ENCODE assay signal across 8 cellular contexts in genomic region chr11:119100960-119101349, GRCh38. TPM values are rescaled to one million over a fixed set of nuclear protein-coding genes. Genes with fewer than 3 reads are reported as not detected.
DNase-seq lines count a peak whose midpoint lies in the region; ATAC-seq, FAIRE-seq and TF ChIP-seq lines count a peak whose summit lies in the region.

No MANE protein-coding gene starts in this region.

- ATAC-seq in HG02840 (IDR thresholded peaks at IDR 0.05; ENCODE audit: low FRiP score, unreplicated experiment): no peak

- H3K27ac ChIP-seq in ACC112 (ENCODE audit: low read depth, low read length) (peak overlapping the region; percentile 95), HUES6 (ENCODE audit: low read depth, low read length) (0 out of 2 replicates have a peak overlapping the region, but pooled peaks have one; percentile 96), muscle layer of colon (ENCODE audit: low read depth, low read length) (peak overlapping the region; percentile 81)

- no peak overlapping the region for H2AFZ ChIP-seq in ACC112 (ENCODE audit: low read length, unreplicated experiment)

- H3K4me3 ChIP-seq in ACC112 (ENCODE audit: low read depth, low read length) (peak overlapping the region; percentile 92), HUES6 (ENCODE audit: low read depth, low read length) (peak overlapping the region; percentile 83), cardiac fibroblast (replicated peaks in 1 of 2; ENCODE audit: low read depth in 2 of 2, low read length in 2 of 2) (peak overlapping the region; percentile 85 to 87), muscle layer of colon (ENCODE audit: low read depth in 1 of 2, low read length in 2 of 2) (peak overlapping the region; percentile 78 to 86)

- H3K36me3 ChIP-seq in ACC112 (ENCODE audit: insufficient read depth, low read length) (peaks cover 13% of the 10 kb centered on the region), HUES6 (ENCODE audit: control insufficient read depth, insufficient read depth, low read length) (peaks cover 29% of the 10 kb centered on the region), muscle layer of colon (ENCODE audit: insufficient read depth, low read length) (peaks cover 22% of the 10 kb centered on the region)

- H3K9ac ChIP-seq in HUES6 (ENCODE audit: low read length): peak overlapping the region; percentile 92
- peak overlapping the region; percentile 72 for H3K9ac ChIP-seq in muscle layer of colon (ENCODE audit: low read length)

- no peak for FAIRE-seq in H54 (lab: Jason Lieb, UNC)

- no peaks in the 10 kb centered on the region for H3K27me3 ChIP-seq in ACC112 (ENCODE audit: insufficient read depth, low read length)
- H3K27me3 ChIP-seq in HUES6 (ENCODE audit: control insufficient read depth, insufficient read depth, low read length): no peaks in the 10 kb centered on the region
- H3K27me3 ChIP-seq in muscle layer of colon (ENCODE audit: control insufficient read depth in 1 of 2, insufficient read depth in 2 of 2, low read length in 2 of 2): no peaks in the 10 kb centered on the region

- H3K9me3 ChIP-seq in HUES6 (ENCODE audit: control insufficient read depth, insufficient read depth, low read depth, low read length) (no peaks in the 10 kb centered on the region), muscle layer of colon (ENCODE audit: low read length) (no peaks in the 10 kb centered on the region)

- no peak for TF ChIP-seq CTCF in cardiac fibroblast (IDR thresholded peaks at IDR 0.05; ENCODE audit: low read depth, low read length)

- peaks cover 17% of the 10 kb centered on the region for H3K79me2 ChIP-seq in ACC112 (ENCODE audit: control insufficient read depth, insufficient read depth, low read length, unreplicated experiment)

- H3K4me1 ChIP-seq in ACC112 (ENCODE audit: control insufficient read depth, insufficient read depth, low read length, unreplicated experiment): peaks cover 10% of the 10 kb centered on the region
- H3K4me1 ChIP-seq in HUES6 (ENCODE audit: control insufficient read depth, insufficient read depth, low read length): peaks cover 14% of the 10 kb centered on the region
- peaks cover 13% of the 10 kb centered on the region for H3K4me1 ChIP-seq in muscle layer of colon (ENCODE audit: insufficient read depth, low read length)

- DNase-seq in cardiac fibroblast (ENCODE audit: low read depth in 2 of 2) (no peak), H4 (ENCODE audit: low spot score) (no peak), NOMO-1 treated with dmso at 0.1 percent for 144 hours (lab: John Stamatoyannopoulos, UW; ENCODE audit: unreplicated experiment) (no peak), H54 (ENCODE audit: insufficient read length, low spot score) (no peak)

- TF ChIP-seq POLR2A in H54 (IDR thresholded peaks at IDR 0.05; ENCODE audit: low read depth, low read length): no peak

RNA-seq across cellular contexts. Expression of gene DPAGT1, which starts 0.7 kb away (rescaled TPM):
- total RNA-seq in H4 (2014; rRNA removed; shearing (Covaris generic)): 25.0 and 43.7 TPM in 2 replicates

RNA-seq across cellular contexts. Expression of gene C2CD2L, which starts 6.2 kb away (rescaled TPM):
- 2.3 and 5.1 TPM in 2 replicates for total RNA-seq in H4 (2014; rRNA removed; shearing (Covaris generic))

RNA-seq across cellular contexts. Expression of gene HMBS, which starts 16.3 kb away (rescaled TPM):
- 6.2 and 16.4 TPM in 2 replicates for total RNA-seq in H4 (2014; rRNA removed; shearing (Covaris generic))

RNA-seq across cellular contexts. Expression of gene HINFP, which starts 20.4 kb away (rescaled TPM):
- total RNA-seq in H4 (2014; rRNA removed; shearing (Covaris generic)): 6.1 and 7.2 TPM in 2 replicates

RNA-seq across cellular contexts. Expression of gene VPS11, which starts 33.3 kb away (rescaled TPM):
- total RNA-seq in H4 (2014; rRNA removed; shearing (Covaris generic)): 13.8 and 19.2 TPM in 2 replicates
